8 cellular contexts compared by ENCODE assay signal in the genomic region with DNA sequence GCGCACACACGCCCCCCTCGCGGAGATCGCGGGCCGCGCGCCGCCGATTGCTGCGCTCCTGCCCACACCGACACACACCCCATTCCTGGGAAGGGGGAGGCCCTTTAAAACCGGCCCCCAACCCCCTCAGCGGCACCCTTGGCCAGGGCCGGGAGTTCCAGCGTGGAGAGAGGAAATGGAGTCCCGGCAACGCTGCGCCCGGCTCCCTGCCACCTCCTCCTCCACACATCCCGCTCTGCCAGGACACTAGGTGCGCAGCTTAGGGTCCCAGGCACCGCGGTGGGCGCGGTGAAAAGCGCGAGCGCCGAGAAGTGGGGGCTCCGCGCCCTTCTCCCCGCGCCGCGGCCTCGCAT. TPM values are rescaled to one million over a fixed set of nuclear protein-coding genes. Genes with fewer than 3 reads are reported as not detected.
DNase-seq lines count a peak whose midpoint lies in the region; ATAC-seq and TF ChIP-seq lines count a peak whose summit lies in the region.

No MANE protein-coding gene starts in this region.

- peak overlapping the region; percentile 83 for H3K4me3 Mint-ChIP-seq in activated T-cell treated with anti-CD3 and anti-CD28 coated beads, Interleukin-2, amount 50 U/mL, for 4 hours
- peak overlapping the region; percentile 84 for H3K4me3 Mint-ChIP-seq in activated B cell treated with CpG ODN at 0.5 μM for 24 hours

- CTCF ChIA-PET in activated B cell treated with CpG ODN at 0.5 μM for 24 hours (lab: Charles Lee), result interaction anchor here (1.2 to 1.9 kb wide), 3 partner anchors 56 to 586 kb away, joined by 5 to 8 read pairs (median 6); no protein-coding TSS in a partner anchor

- intact Hi-C loops in activated B cell treated with CpG ODN at 0.5 μM for 24 hours (cut with micrococcal nuclease) (loop anchor here (2.0 to 10.0 kb wide), 4 partner anchors 54 to 893 kb away; a partner anchor contains a TSS), left ventricle myocardium inferior (cut with micrococcal nuclease) (no loop called here)

- H3K27ac Mint-ChIP-seq in activated B cell treated with CpG ODN at 0.5 μM for 24 hours, result no peak overlapping the region

- no peaks in the 10 kb centered on the region for H3K27me3 ChIP-seq in left ventricle myocardium inferior (ENCODE audit: low read depth)
- H3K27me3 ChIP-seq in skeletal muscle satellite cell (ENCODE audit: control insufficient read depth, insufficient read depth, low read length), result no peaks in the 10 kb centered on the region

- H3K27ac ChIP-seq in left ventricle myocardium inferior (replicated peaks), result peak overlapping the region; percentile 98

- peak overlapping the region; percentile 92 for H3K9ac ChIP-seq in skeletal muscle satellite cell (ENCODE audit: low read depth, low read length)

- POLR2A ChIA-PET in activated B cell treated with CpG ODN at 0.5 μM for 24 hours (lab: Charles Lee), result interaction anchor here (1.2 kb wide), 1 partner anchor 58 kb away, joined by 7 read pairs; no protein-coding TSS in a partner anchor

- peak overlapping the region; percentile 97 for H3K4me2 ChIP-seq in skeletal muscle satellite cell (ENCODE audit: low read length)

- no peak for TF ChIP-seq CTCF in activated B cell treated with CpG ODN at 0.5 μM for 24 hours (IDR thresholded peaks at IDR 0.05)
- no peak for TF ChIP-seq CTCF in left ventricle myocardium inferior (IDR thresholded peaks at IDR 0.05; ENCODE audit: borderline replicate concordance)

- H3K4me1 ChIP-seq in left ventricle myocardium inferior (peaks cover 60% of the 10 kb centered on the region), skeletal muscle satellite cell (ENCODE audit: control insufficient read depth, insufficient read depth, low read length) (peaks cover 31% of the 10 kb centered on the region)

- H3K27me3 Mint-ChIP-seq in activated T-cell treated with anti-CD3 and anti-CD28 coated beads, Interleukin-2, amount 50 U/mL, for 4 hours (ENCODE audit: low read depth), result no peaks in the 10 kb centered on the region
- H3K27me3 Mint-ChIP-seq in activated B cell treated with CpG ODN at 0.5 μM for 24 hours, result peaks cover under 1% of the 10 kb centered on the region

- H3K36me3 ChIP-seq in left ventricle myocardium inferior (no peaks in the 10 kb centered on the region), skeletal muscle satellite cell (ENCODE audit: insufficient read depth, low read length) (no peaks in the 10 kb centered on the region)

- ATAC-seq in activated T-cell treated with anti-CD3 and anti-CD28 coated beads, Interleukin-2, amount 50 U/mL, for 4 hours, result peak; percentile 12 to 19
- peak; percentile 7 for ATAC-seq in HG02938 (IDR thresholded peaks at IDR 0.05; ENCODE audit: unreplicated experiment)
- ATAC-seq in activated B cell treated with CpG ODN at 0.5 μM for 24 hours (ENCODE audit: low read depth), result peak; percentile 6

- H3K9me3 ChIP-seq in left ventricle myocardium inferior (replicated peaks) (no peaks in the 10 kb centered on the region), skeletal muscle satellite cell (replicated peaks; ENCODE audit: low read length) (no peaks in the 10 kb centered on the region)

- H3K4me1 Mint-ChIP-seq in activated T-cell treated with anti-CD3 and anti-CD28 coated beads, Interleukin-2, amount 50 U/mL, for 4 hours (ENCODE audit: low read depth), result peaks cover 15% of the 10 kb centered on the region
- peaks cover 14% of the 10 kb centered on the region for H3K4me1 Mint-ChIP-seq in activated B cell treated with CpG ODN at 0.5 μM for 24 hours

- no peaks in the 10 kb centered on the region for H3K36me3 Mint-ChIP-seq in activated T-cell treated with anti-CD3 and anti-CD28 coated beads, Interleukin-2, amount 50 U/mL, for 4 hours (ENCODE audit: insufficient read depth)
- no peaks in the 10 kb centered on the region for H3K36me3 Mint-ChIP-seq in activated B cell treated with CpG ODN at 0.5 μM for 24 hours (ENCODE audit: low read depth)

- DNase-seq in activated T-cell treated with anti-CD3 and anti-CD28 coated beads, Interleukin-2, amount 50 U/mL, for 4 hours, result no peak
- DNase-seq in activated T-cell treated with anti-CD3 and anti-CD28 coated beads, Interleukin-2, amount 50 U/mL, for 1 hour, result no peak
- DNase-seq in activated B cell treated with CpG ODN at 0.5 μM for 24 hours (peak; percentile 30), left ventricle myocardium inferior (peak; percentile 54), GM19240 (ENCODE audit: insufficient read length, low spot score) (no peak), NCI-H345 treated with DMSO at 0.1 percent for 48 hours (lab: John Stamatoyannopoulos, UW; ENCODE audit: unreplicated experiment) (no peak)

- peak overlapping the region; percentile 81 for H3K4me3 ChIP-seq in left ventricle myocardium inferior
- H3K4me3 ChIP-seq in skeletal muscle satellite cell (ENCODE audit: low read length), result peak overlapping the region; percentile 97

- no peaks in the 10 kb centered on the region for H3K9me3 Mint-ChIP-seq in activated T-cell treated with anti-CD3 and anti-CD28 coated beads, Interleukin-2, amount 50 U/mL, for 4 hours
- H3K9me3 Mint-ChIP-seq in activated B cell treated with CpG ODN at 0.5 μM for 24 hours, result no peaks in the 10 kb centered on the region

RNA-seq across cellular contexts. Expression of a gene that starts 0.4 kb away (rescaled TPM):
- total RNA-seq in activated T-cell treated with anti-CD3 and anti-CD28 coated beads, Interleukin-2, amount 50 U/mL, for 4 hours, result 1 to 10 TPM in 1 of 3 donors, under 1 TPM in 2; 0.24 to 1.1 (median 0.30) TPM
- total RNA-seq in activated B cell treated with CpG ODN at 0.5 μM for 24 hours, result 0.61 and 0.95 TPM in 2 replicates
- total RNA-seq in left ventricle myocardium inferior, result 34.0 TPM
- 36.2 and 40.2 TPM in 2 replicates for total RNA-seq in skeletal muscle satellite cell (2012; rRNA removed)

RNA-seq across cellular contexts. Expression of a gene that starts 49.7 kb away (rescaled TPM):
- total RNA-seq in activated T-cell treated with anti-CD3 and anti-CD28 coated beads, Interleukin-2, amount 50 U/mL, for 4 hours, result not detected
- total RNA-seq in activated B cell treated with CpG ODN at 0.5 μM for 24 hours, result not detected in 2 replicates
- not detected for total RNA-seq in left ventricle myocardium inferior
- total RNA-seq in skeletal muscle satellite cell (2012; rRNA removed), result 0.25 TPM in 1 of 2 replicates, not detected in the other

Comparison
In these comparisons a context has a peak if more than half of its experiments do, and no peak if none do; other contexts are left out.
1. DNase-seq: peak in activated B cell treated with CpG ODN at 0.5 μM for 24 hours (single experiment) and left ventricle myocardium inferior (single experiment); none in activated T-cell treated with anti-CD3 and anti-CD28 coated beads, Interleukin-2, amount 50 U/mL, for 4 hours (single experiment), activated T-cell treated with anti-CD3 and anti-CD28 coated beads, Interleukin-2, amount 50 U/mL, for 1 hour (single experiment), GM19240 (single experiment) and NCI-H345 treated with DMSO at 0.1 percent for 48 hours (single experiment).
2. RNA of a gene that starts 0.4 kb away (total RNA-seq): 34.0 TPM in left ventricle myocardium inferior (single experiment); 0.61 to 0.95 TPM in activated B cell treated with CpG ODN at 0.5 μM for 24 hours and 0.24 to 1.1 TPM in activated T-cell treated with anti-CD3 and anti-CD28 coated beads, Interleukin-2, amount 50 U/mL, for 4 hours; every median in the first group is over 10 times any median in the second.
3. Peak in every context shown above with its lines, with median percentiles within 50 percentile points of each other: ATAC-seq.